18 cellular contexts compared by ENCODE assay signal in genomic region chr4:74714731-74715130, GRCh38.
"Had no signal": no experiment of that assay in that cellular context is flagged by ENCODE, and none has a peak within 500 bp of the region (broad histone marks: within the 10 kb centered on the region; RNA-seq: fewer than 3 reads in every experiment).

No MANE protein-coding gene starts in this region.

- H3K9me3 ChIP-seq: SJSA1 had no signal

- H3K4me3 ChIP-seq: SJSA1, SK-N-MC had no signal

- ATAC-seq: HepG2 had no signal

- H3K27me3 ChIP-seq: SJSA1 had no signal

- H3K27ac ChIP-seq: SJSA1, SK-N-MC had no signal

- H3K4me1 ChIP-seq: SJSA1 had no signal

- DNase-seq: IMR-90, Kasumi-1, KG1, NCI-H1092 treated with DMSO at 0.1 percent for 48 hours, NCI-H1436, NCI-H187, NCI-H2029, NCI-H2081 treated with DMSO at 0.1 percent for 48 hours, NCI-H2171, NCI-H226, NCI-H510A, NCI-H526, Right ventricle myocardium superior, RPMI8226, SIG-M5 had no signal

- H3K36me3 ChIP-seq: SJSA1 had no signal
